Comparison of ENCODE assay signal across 22 cellular contexts in genomic region chr2:105610444-105611327, GRCh38.
DNase-seq lines count a peak whose midpoint lies in the region; ATAC-seq and TF ChIP-seq lines count a peak whose summit lies in the region.
"Had no signal": no experiment of that assay in that cellular context is flagged by ENCODE, and none has a peak within 500 bp of the region (broad histone marks: within the 10 kb centered on the region; RNA-seq: fewer than 3 reads in every experiment).

No MANE protein-coding gene starts in this region.

- no peaks in the 10 kb centered on the region for H3K36me3 Mint-ChIP-seq in neural progenitor cell
- no peaks in the 10 kb centered on the region for H3K36me3 Mint-ChIP-seq in activated CD4-positive, alpha-beta T cell treated with anti-CD3 and anti-CD28 coated beads, Interleukin-2, amount 10 ng/mL, durations not matched to agents 7 days and 5 days (ENCODE audit: low read depth)
- H3K36me3 Mint-ChIP-seq in activated T-cell treated with anti-CD3 and anti-CD28 coated beads, Interleukin-2, amount 50 U/mL, for 24 hours (ENCODE audit: low read depth), result no peaks in the 10 kb centered on the region
- H3K36me3 Mint-ChIP-seq: IgD-negative memory B cell had no signal

- peak overlapping the region; percentile 33 for H3K27ac Mint-ChIP-seq in neural progenitor cell
- no peak overlapping the region for H3K27ac Mint-ChIP-seq in activated CD4-positive, alpha-beta T cell treated with anti-CD3 and anti-CD28 coated beads, Interleukin-2, amount 10 ng/mL, durations not matched to agents 7 days and 5 days
- H3K27ac Mint-ChIP-seq in activated T-cell treated with anti-CD3 and anti-CD28 coated beads, Interleukin-2, amount 50 U/mL, for 24 hours, result no peak overlapping the region
- H3K27ac Mint-ChIP-seq: activated CD8-positive, alpha-beta T cell treated with anti-CD3 and anti-CD28 coated beads, Interleukin-2, amount 10 ng/mL, durations not matched to agents 7 days and 5 days; dendritic cell treated with granulocyte-macrophage colony-stimulating factor and Interleukin-4, amounts not matched to agents 40 ng/mL and 50 ng/mL, for 4 days; IgD-negative memory B cell; stimulated activated naive CD8-positive, alpha-beta T cell treated with anti-CD3 and anti-CD28 coated beads, Interleukin-15, Interleukin-2, amounts not matched to agents 100 ng/mL and 50 ng/mL, for 24 hours had no signal

- peaks cover 7% of the 10 kb centered on the region for H3K27me3 Mint-ChIP-seq in neural progenitor cell (ENCODE audit: insufficient read depth, low read depth)
- H3K27me3 Mint-ChIP-seq in activated CD4-positive, alpha-beta T cell treated with anti-CD3 and anti-CD28 coated beads, Interleukin-2, amount 10 ng/mL, durations not matched to agents 7 days and 5 days, result peaks cover 2% of the 10 kb centered on the region
- H3K27me3 Mint-ChIP-seq in activated T-cell treated with anti-CD3 and anti-CD28 coated beads, Interleukin-2, amount 50 U/mL, for 24 hours, result no peaks in the 10 kb centered on the region
- H3K27me3 Mint-ChIP-seq: dendritic cell treated with granulocyte-macrophage colony-stimulating factor and Interleukin-4, amounts not matched to agents 40 ng/mL and 50 ng/mL, for 4 days; IgD-negative memory B cell; stimulated activated naive CD8-positive, alpha-beta T cell treated with anti-CD3 and anti-CD28 coated beads, Interleukin-15, Interleukin-2, amounts not matched to agents 100 ng/mL and 50 ng/mL, for 24 hours had no signal

- POLR2A ChIA-PET in activated CD4-positive, alpha-beta T cell treated with anti-CD3 and anti-CD28 coated beads, Interleukin-2, amount 10 ng/mL, durations not matched to agents 7 days and 5 days (lab: Charles Lee), result no interaction called here
- POLR2A ChIA-PET in OCI-LY7 (lab: Charles Lee), result no interaction called here

- H2AFZ ChIP-seq in neural progenitor cell (replicated peaks) (no peak overlapping the region), OCI-LY7 (ENCODE audit: low read length) (no peak overlapping the region)

- in situ Hi-C loops in gastrocnemius medialis (cut with MboI; ENCODE audit: low sequenced_read_pairs in 4 of 4), result no loop called here

- H3K9me3 Mint-ChIP-seq in neural progenitor cell, result no peaks in the 10 kb centered on the region
- no peaks in the 10 kb centered on the region for H3K9me3 Mint-ChIP-seq in activated CD4-positive, alpha-beta T cell treated with anti-CD3 and anti-CD28 coated beads, Interleukin-2, amount 10 ng/mL, durations not matched to agents 7 days and 5 days
- H3K9me3 Mint-ChIP-seq in activated T-cell treated with anti-CD3 and anti-CD28 coated beads, Interleukin-2, amount 50 U/mL, for 24 hours, result no peaks in the 10 kb centered on the region
- H3K9me3 Mint-ChIP-seq: dendritic cell treated with granulocyte-macrophage colony-stimulating factor and Interleukin-4, amounts not matched to agents 40 ng/mL and 50 ng/mL, for 4 days; IgD-negative memory B cell; stimulated activated naive CD8-positive, alpha-beta T cell treated with anti-CD3 and anti-CD28 coated beads, Interleukin-15, Interleukin-2, amounts not matched to agents 100 ng/mL and 50 ng/mL, for 24 hours had no signal

- TF ChIP-seq POLR2A in gastrocnemius medialis (IDR thresholded peaks at IDR 0.05), result no peak

- H4K20me1 ChIP-seq in neural progenitor cell (ENCODE audit: low read depth), result no peaks in the 10 kb centered on the region
- no peaks in the 10 kb centered on the region for H4K20me1 ChIP-seq in OCI-LY7 (ENCODE audit: insufficient read depth, low read length)

- peaks cover 22% of the 10 kb centered on the region for H3K4me1 Mint-ChIP-seq in neural progenitor cell
- H3K4me1 Mint-ChIP-seq in activated CD4-positive, alpha-beta T cell treated with anti-CD3 and anti-CD28 coated beads, Interleukin-2, amount 10 ng/mL, durations not matched to agents 7 days and 5 days, result no peaks in the 10 kb centered on the region
- H3K4me1 Mint-ChIP-seq in activated T-cell treated with anti-CD3 and anti-CD28 coated beads, Interleukin-2, amount 50 U/mL, for 24 hours (ENCODE audit: low read depth), result no peaks in the 10 kb centered on the region

- no peaks in the 10 kb centered on the region for H3F3A ChIP-seq in neural progenitor cell (ENCODE audit: low read depth)

- H3K36me3 ChIP-seq in neural progenitor cell, result no peaks in the 10 kb centered on the region
- H3K36me3 ChIP-seq in OCI-LY7 (ENCODE audit: insufficient read depth, low read length), result no peaks in the 10 kb centered on the region
- no peaks in the 10 kb centered on the region for H3K36me3 ChIP-seq in gastrocnemius medialis
- H3K36me3 ChIP-seq: esophagus muscularis mucosa, ovary, WERI-Rb-1 had no signal

- CTCF ChIA-PET in activated CD4-positive, alpha-beta T cell treated with anti-CD3 and anti-CD28 coated beads, Interleukin-2, amount 10 ng/mL, durations not matched to agents 7 days and 5 days (lab: Charles Lee), result no interaction called here
- CTCF ChIA-PET in OCI-LY7 (lab: Charles Lee; ENCODE audit: unreplicated experiment), result no interaction called here

- H3K27ac ChIP-seq in neural progenitor cell (no peak overlapping the region), OCI-LY7 (ENCODE audit: low read depth, low read length, poor library complexity, severe bottlenecking) (no peak overlapping the region), gastrocnemius medialis (no peak overlapping the region)
- H3K27ac ChIP-seq: esophagus muscularis mucosa, ovary, WERI-Rb-1 had no signal

- TF ChIP-seq CTCF in neural progenitor cell (IDR thresholded peaks at IDR 0.05) (no peak), OCI-LY7 (conservative IDR thresholded peaks at IDR 0.05; ENCODE audit: low read length) (no peak), gastrocnemius medialis (IDR thresholded peaks at IDR 0.05 in 4 of 5, conservative IDR thresholded peaks at IDR 0.05 in 1 of 5) (no peak)

- intact Hi-C loops in OCI-LY7 (cut with micrococcal nuclease; ENCODE audit: unreplicated experiment), result no loop called here
- intact Hi-C loops in gastrocnemius medialis (cut with DNase I; ENCODE audit: low total_unique reads), result no loop called here

- H3K27me3 ChIP-seq in neural progenitor cell (no peaks in the 10 kb centered on the region), gastrocnemius medialis (no peaks in the 10 kb centered on the region)
- H3K27me3 ChIP-seq: esophagus muscularis mucosa, ovary had no signal

- H3K4me3 Mint-ChIP-seq in neural progenitor cell, result no peak overlapping the region
- H3K4me3 Mint-ChIP-seq in activated CD4-positive, alpha-beta T cell treated with anti-CD3 and anti-CD28 coated beads, Interleukin-2, amount 10 ng/mL, durations not matched to agents 7 days and 5 days, result no peak overlapping the region
- no peak overlapping the region for H3K4me3 Mint-ChIP-seq in activated T-cell treated with anti-CD3 and anti-CD28 coated beads, Interleukin-2, amount 50 U/mL, for 24 hours
- H3K4me3 Mint-ChIP-seq: activated CD8-positive, alpha-beta T cell treated with anti-CD3 and anti-CD28 coated beads, Interleukin-2, amount 10 ng/mL, durations not matched to agents 7 days and 5 days; dendritic cell treated with granulocyte-macrophage colony-stimulating factor and Interleukin-4, amounts not matched to agents 40 ng/mL and 50 ng/mL, for 4 days; stimulated activated naive CD8-positive, alpha-beta T cell treated with anti-CD3 and anti-CD28 coated beads, Interleukin-15, Interleukin-2, amounts not matched to agents 100 ng/mL and 50 ng/mL, for 24 hours had no signal

- H3K9me3 ChIP-seq in neural progenitor cell (ENCODE audit: low read depth) (no peaks in the 10 kb centered on the region), OCI-LY7 (ENCODE audit: low read length) (no peaks in the 10 kb centered on the region), gastrocnemius medialis (no peaks in the 10 kb centered on the region)
- H3K9me3 ChIP-seq: Caco-2, esophagus muscularis mucosa, ovary had no signal

- no peak overlapping the region for H3K9ac ChIP-seq in neural progenitor cell

- H3K79me2 ChIP-seq in neural progenitor cell (ENCODE audit: low read depth) (no peaks in the 10 kb centered on the region), OCI-LY7 (ENCODE audit: insufficient read depth, low read depth, low read length) (no peaks in the 10 kb centered on the region)

- no peaks in the 10 kb centered on the region for H3K4me1 ChIP-seq in neural progenitor cell
- no peaks in the 10 kb centered on the region for H3K4me1 ChIP-seq in OCI-LY7 (ENCODE audit: insufficient read depth, low read length, poor library complexity, severe bottlenecking)
- H3K4me1 ChIP-seq in gastrocnemius medialis, result peaks cover 0 to 13% of the 10 kb centered on the region in 2 donors

- DNase-seq in DMS53 (lab: John Stamatoyannopoulos, UW) (peak; percentile 92), NCI-H2196 (lab: John Stamatoyannopoulos, UW; ENCODE audit: unreplicated experiment) (peak; percentile 41), cerebellar cortex (ENCODE audit: low spot score) (peak; percentile 98), neural progenitor cell (ENCODE audit: low spot score) (no peak), OCI-LY7 (ENCODE audit: low spot score) (no peak), gastrocnemius medialis (no peak)
- no peak for DNase-seq in activated CD4-positive, alpha-beta T cell treated with anti-CD3 and anti-CD28 coated beads, Interleukin-2, amount 10 ng/mL, durations not matched to agents 7 days and 5 days
- no peak for DNase-seq in activated T-cell treated with anti-CD3 and anti-CD28 coated beads, Interleukin-2, amount 50 U/mL, for 24 hours
- DNase-seq: activated CD8-positive, alpha-beta T cell treated with anti-CD3 and anti-CD28 coated beads, Interleukin-2, amount 10 ng/mL, durations not matched to agents 7 days and 5 days; anterior cingulate cortex; Caco-2; islet precursor cell; midbrain; NCI-H1092; NCI-H446; ovary; WERI-Rb-1 had no signal

- BruUV-seq in OCI-LY7 (replicated peaks; lab: Mats Ljungman, UMichigan), result no TSS peak

- H3K4me2 ChIP-seq in neural progenitor cell (no peak overlapping the region), OCI-LY7 (ENCODE audit: low read length) (no peak overlapping the region)

- no peak for ATAC-seq in gastrocnemius medialis
- ATAC-seq: activated CD8-positive, alpha-beta T cell treated with anti-CD3 and anti-CD28 coated beads, Interleukin-2, amount 10 ng/mL, durations not matched to agents 7 days and 5 days; Panc1 had no signal

- H3K4me3 ChIP-seq in neural progenitor cell, result no peak overlapping the region
- H3K4me3 ChIP-seq in OCI-LY7 (ENCODE audit: low read depth, low read length, poor library complexity, severe bottlenecking), result no peak overlapping the region
- H3K4me3 ChIP-seq in gastrocnemius medialis, result no peak overlapping the region
- H3K4me3 ChIP-seq: esophagus muscularis mucosa, ovary had no signal

- H3K9me2 ChIP-seq in OCI-LY7 (ENCODE audit: insufficient read depth, low read length), result no peaks in the 10 kb centered on the region

Comparison
In these comparisons a context has a peak if more than half of its experiments do, and no peak if none do; other contexts are left out.
1. DNase-seq: peak in DMS53 (single experiment), NCI-H2196 (single experiment) and cerebellar cortex (single experiment); none in neural progenitor cell (single experiment), activated CD4-positive, alpha-beta T cell treated with anti-CD3 and anti-CD28 coated beads, Interleukin-2, amount 10 ng/mL, durations not matched to agents 7 days and 5 days (single experiment), activated T-cell treated with anti-CD3 and anti-CD28 coated beads, Interleukin-2, amount 50 U/mL, for 24 hours (single experiment), OCI-LY7 (single experiment) and gastrocnemius medialis (0 of 2).